ENCODE assay signal across 1 cellular context in the genomic region with DNA sequence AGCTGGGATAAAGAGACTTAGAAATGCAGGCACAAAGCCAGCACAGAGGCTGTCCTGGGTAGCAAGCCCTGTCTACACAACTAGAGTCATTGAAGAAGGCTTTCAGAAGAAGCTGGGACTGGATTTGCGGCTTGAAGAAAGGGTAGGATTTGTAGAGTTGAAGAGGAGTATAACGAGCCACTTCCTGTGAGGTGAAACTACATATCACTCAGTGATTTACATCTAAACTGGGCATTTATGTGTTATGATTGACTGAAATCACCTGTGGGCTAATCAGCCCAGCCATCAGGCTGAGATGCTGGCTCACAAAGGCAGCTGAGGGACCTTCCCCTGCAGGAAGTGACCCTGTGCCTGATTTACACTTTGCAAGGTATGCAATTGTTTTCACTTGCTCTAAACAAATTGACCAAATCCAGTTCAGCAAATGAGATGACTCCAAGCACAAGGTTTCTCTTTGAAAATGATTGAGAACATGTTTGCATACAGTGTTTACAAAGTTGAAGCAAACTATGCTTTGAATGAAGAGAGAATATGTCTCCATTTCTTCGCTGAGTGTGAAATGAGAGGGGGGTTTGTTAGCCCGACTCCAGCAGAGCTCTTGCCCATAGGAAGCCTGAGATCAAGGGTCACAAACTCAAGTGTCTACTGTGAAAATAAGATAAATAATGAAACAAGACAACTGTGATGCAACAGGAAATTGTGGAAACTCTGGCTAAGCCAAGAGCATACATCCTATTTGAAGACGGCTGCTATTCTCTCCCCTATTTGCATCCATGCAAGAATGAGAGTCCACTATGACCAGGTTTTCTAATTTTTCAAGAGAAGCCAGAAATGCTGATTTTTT.
A peak's percentile ranks its signal among the peaks of the same experiment; 100 is the strongest.
TF ChIP-seq lines count a peak whose summit lies in the region.

No MANE protein-coding gene starts in this region.

TF ChIP-seq in HepG2, 621 proteins besides CTCF, POLR2A, EP300 and RAD21 (continued from another document and continues in another):
- TF ChIP-seq ATRX (CRISPR knock-in tag; IDR thresholded peaks at IDR 0.05; ENCODE audit: borderline replicate concordance): no peak
- TF ChIP-seq ZFP1 (CRISPR knock-in tag; IDR thresholded peaks at IDR 0.05): peak; percentile 95
- TF ChIP-seq, protein P1, sequence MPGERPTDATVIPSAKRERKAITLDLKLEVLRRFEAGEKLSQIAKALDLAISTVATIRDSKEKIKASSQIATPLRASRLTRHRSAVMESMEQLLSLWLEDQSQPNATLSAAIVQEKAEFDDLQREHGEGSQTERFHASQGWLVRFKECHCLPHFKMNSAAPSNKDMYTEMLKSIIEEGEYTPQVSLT (CRISPR knock-in tag; IDR thresholded peaks at IDR 0.05; ENCODE audit: borderline replicate concordance, low read depth): no peak
- TF ChIP-seq ELF4 (CRISPR knock-in tag; IDR thresholded peaks at IDR 0.05; ENCODE audit: borderline replicate concordance): peak; percentile 96
- TF ChIP-seq, protein P2, sequence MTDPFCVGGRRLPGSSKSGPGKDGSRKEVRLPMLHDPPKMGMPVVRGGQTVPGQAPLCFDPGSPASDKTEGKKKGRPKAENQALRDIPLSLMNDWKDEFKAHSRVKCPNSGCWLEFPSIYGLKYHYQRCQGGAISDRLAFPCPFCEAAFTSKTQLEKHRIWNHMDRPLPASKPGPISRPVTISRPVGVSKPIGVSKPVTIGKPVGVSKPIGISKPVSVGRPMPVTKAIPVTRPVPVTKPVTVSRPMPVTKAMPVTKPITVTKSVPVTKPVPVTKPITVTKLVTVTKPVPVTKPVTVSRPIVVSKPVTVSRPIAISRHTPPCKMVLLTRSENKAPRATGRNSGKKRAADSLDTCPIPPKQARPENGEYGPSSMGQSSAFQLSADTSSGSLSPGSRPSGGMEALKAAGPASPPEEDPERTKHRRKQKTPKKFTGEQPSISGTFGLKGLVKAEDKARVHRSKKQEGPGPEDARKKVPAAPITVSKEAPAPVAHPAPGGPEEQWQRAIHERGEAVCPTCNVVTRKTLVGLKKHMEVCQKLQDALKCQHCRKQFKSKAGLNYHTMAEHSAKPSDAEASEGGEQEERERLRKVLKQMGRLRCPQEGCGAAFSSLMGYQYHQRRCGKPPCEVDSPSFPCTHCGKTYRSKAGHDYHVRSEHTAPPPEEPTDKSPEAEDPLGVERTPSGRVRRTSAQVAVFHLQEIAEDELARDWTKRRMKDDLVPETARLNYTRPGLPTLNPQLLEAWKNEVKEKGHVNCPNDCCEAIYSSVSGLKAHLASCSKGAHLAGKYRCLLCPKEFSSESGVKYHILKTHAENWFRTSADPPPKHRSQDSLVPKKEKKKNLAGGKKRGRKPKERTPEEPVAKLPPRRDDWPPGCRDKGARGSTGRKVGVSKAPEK (CRISPR knock-in tag; IDR thresholded peaks at IDR 0.05; ENCODE audit: borderline replicate concordance): 0 out of 2 replicates have a peak, but pooled peaks have one; percentile 46
- no peak for TF ChIP-seq SAFB2 (CRISPR knock-in tag; IDR thresholded peaks at IDR 0.05; ENCODE audit: borderline replicate concordance, low read depth)
- TF ChIP-seq HCFC1 (IDR thresholded peaks at IDR 0.05; ENCODE audit: low read depth, low read length): no peak
- TF ChIP-seq ZNF547 (CRISPR knock-in tag; IDR thresholded peaks at IDR 0.05): no peak
- TF ChIP-seq, protein P3, sequence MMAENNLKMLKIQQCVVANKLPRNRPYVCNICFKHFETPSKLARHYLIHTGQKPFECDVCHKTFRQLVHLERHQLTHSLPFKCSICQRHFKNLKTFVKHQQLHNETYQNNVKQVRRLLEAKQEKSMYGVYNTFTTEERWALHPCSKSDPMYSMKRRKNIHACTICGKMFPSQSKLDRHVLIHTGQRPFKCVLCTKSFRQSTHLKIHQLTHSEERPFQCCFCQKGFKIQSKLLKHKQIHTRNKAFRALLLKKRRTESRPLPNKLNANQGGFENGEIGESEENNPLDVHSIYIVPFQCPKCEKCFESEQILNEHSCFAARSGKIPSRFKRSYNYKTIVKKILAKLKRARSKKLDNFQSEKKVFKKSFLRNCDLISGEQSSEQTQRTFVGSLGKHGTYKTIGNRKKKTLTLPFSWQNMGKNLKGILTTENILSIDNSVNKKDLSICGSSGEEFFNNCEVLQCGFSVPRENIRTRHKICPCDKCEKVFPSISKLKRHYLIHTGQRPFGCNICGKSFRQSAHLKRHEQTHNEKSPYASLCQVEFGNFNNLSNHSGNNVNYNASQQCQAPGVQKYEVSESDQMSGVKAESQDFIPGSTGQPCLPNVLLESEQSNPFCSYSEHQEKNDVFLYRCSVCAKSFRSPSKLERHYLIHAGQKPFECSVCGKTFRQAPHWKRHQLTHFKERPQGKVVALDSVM (CRISPR knock-in tag; IDR thresholded peaks at IDR 0.05): peak; percentile 72
- peak; percentile 42; the same call in 1 of the 2 replicates for TF ChIP-seq ZNF841 (CRISPR knock-in tag; IDR thresholded peaks at IDR 0.05; ENCODE audit: borderline replicate concordance)
- TF ChIP-seq CBX5 (CRISPR knock-in tag; IDR thresholded peaks at IDR 0.05; ENCODE audit: borderline replicate concordance): peak; percentile 93; the same call in 1 of the 2 replicates
- peak; percentile 35; the same call in 1 of the 2 replicates for TF ChIP-seq KDM5A (IDR thresholded peaks at IDR 0.05; ENCODE audit: borderline replicate concordance, low read length)
- TF ChIP-seq CENPT (CRISPR knock-in tag; IDR thresholded peaks at IDR 0.05; ENCODE audit: low read depth): no peak
- TF ChIP-seq, protein P4, sequence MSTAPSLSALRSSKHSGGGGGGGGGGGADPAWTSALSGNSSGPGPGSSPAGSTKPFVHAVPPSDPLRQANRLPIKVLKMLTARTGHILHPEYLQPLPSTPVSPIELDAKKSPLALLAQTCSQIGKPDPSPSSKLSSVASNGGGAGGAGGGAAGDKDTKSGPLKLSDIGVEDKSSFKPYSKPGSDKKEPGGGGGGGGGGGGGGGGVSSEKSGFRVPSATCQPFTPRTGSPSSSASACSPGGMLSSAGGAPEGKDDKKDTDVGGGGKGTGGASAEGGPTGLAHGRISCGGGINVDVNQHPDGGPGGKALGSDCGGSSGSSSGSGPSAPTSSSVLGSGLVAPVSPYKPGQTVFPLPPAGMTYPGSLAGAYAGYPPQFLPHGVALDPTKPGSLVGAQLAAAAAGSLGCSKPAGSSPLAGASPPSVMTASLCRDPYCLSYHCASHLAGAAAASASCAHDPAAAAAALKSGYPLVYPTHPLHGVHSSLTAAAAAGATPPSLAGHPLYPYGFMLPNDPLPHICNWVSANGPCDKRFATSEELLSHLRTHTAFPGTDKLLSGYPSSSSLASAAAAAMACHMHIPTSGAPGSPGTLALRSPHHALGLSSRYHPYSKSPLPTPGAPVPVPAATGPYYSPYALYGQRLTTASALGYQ (CRISPR knock-in tag; IDR thresholded peaks at IDR 0.05): peak; percentile 99
- peak; percentile 47; the same call in 1 of the 2 replicates for TF ChIP-seq SPEN (CRISPR knock-in tag; IDR thresholded peaks at IDR 0.05; ENCODE audit: low read depth)
- no peak for TF ChIP-seq PHF20 (CRISPR knock-in tag; IDR thresholded peaks at IDR 0.05)
- TF ChIP-seq NCOA1 (CRISPR knock-in tag; IDR thresholded peaks at IDR 0.05): peak; percentile 97
- peak; percentile 99 for TF ChIP-seq ZNF703 (CRISPR knock-in tag; IDR thresholded peaks at IDR 0.05; ENCODE audit: borderline replicate concordance)
- peak; percentile 73 for TF ChIP-seq ZBTB21 (CRISPR knock-in tag; IDR thresholded peaks at IDR 0.05)
- TF ChIP-seq, protein P5, sequence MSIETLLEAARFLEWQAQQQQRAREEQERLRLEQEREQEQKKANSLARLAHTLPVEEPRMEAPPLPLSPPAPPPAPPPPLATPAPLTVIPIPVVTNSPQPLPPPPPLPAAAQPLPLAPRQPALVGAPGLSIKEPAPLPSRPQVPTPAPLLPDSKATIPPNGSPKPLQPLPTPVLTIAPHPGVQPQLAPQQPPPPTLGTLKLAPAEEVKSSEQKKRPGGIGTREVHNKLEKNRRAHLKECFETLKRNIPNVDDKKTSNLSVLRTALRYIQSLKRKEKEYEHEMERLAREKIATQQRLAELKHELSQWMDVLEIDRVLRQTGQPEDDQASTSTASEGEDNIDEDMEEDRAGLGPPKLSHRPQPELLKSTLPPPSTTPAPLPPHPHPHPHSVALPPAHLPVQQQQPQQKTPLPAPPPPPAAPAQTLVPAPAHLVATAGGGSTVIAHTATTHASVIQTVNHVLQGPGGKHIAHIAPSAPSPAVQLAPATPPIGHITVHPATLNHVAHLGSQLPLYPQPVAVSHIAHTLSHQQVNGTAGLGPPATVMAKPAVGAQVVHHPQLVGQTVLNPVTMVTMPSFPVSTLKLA (IDR thresholded peaks at IDR 0.05): 0 out of 2 replicates have a peak, but pooled peaks have one; percentile 8
- no peak for TF ChIP-seq ZC3H4 (CRISPR knock-in tag; IDR thresholded peaks at IDR 0.05; ENCODE audit: borderline replicate concordance)
- peak; percentile 93 for TF ChIP-seq REPIN1 (CRISPR knock-in tag; IDR thresholded peaks at IDR 0.05; ENCODE audit: borderline replicate concordance, low read depth)
- no peak for TF ChIP-seq RFX5 (IDR thresholded peaks at IDR 0.05; ENCODE audit: low read depth, low read length)
- TF ChIP-seq MAFF (IDR thresholded peaks at IDR 0.05; ENCODE audit: low read depth, low read length): peak; percentile 84
- TF ChIP-seq, protein P6, sequence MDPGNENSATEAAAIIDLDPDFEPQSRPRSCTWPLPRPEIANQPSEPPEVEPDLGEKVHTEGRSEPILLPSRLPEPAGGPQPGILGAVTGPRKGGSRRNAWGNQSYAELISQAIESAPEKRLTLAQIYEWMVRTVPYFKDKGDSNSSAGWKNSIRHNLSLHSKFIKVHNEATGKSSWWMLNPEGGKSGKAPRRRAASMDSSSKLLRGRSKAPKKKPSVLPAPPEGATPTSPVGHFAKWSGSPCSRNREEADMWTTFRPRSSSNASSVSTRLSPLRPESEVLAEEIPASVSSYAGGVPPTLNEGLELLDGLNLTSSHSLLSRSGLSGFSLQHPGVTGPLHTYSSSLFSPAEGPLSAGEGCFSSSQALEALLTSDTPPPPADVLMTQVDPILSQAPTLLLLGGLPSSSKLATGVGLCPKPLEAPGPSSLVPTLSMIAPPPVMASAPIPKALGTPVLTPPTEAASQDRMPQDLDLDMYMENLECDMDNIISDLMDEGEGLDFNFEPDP (CRISPR knock-in tag; conservative IDR thresholded peaks at IDR 0.05): no peak
- peak; percentile 21; the same call in 1 of the 2 replicates for TF ChIP-seq KDM2A (CRISPR knock-in tag; IDR thresholded peaks at IDR 0.05; ENCODE audit: borderline replicate concordance, low read depth)
- TF ChIP-seq BORCS8-MEF2B (CRISPR knock-in tag; IDR thresholded peaks at IDR 0.05): peak; percentile 40; the same call in 1 of the 2 replicates
- TF ChIP-seq ZNF781 (CRISPR knock-in tag; IDR thresholded peaks at IDR 0.05; ENCODE audit: borderline replicate concordance, not compliant biosample characterization): peak; percentile 79
- TF ChIP-seq, protein P7, sequence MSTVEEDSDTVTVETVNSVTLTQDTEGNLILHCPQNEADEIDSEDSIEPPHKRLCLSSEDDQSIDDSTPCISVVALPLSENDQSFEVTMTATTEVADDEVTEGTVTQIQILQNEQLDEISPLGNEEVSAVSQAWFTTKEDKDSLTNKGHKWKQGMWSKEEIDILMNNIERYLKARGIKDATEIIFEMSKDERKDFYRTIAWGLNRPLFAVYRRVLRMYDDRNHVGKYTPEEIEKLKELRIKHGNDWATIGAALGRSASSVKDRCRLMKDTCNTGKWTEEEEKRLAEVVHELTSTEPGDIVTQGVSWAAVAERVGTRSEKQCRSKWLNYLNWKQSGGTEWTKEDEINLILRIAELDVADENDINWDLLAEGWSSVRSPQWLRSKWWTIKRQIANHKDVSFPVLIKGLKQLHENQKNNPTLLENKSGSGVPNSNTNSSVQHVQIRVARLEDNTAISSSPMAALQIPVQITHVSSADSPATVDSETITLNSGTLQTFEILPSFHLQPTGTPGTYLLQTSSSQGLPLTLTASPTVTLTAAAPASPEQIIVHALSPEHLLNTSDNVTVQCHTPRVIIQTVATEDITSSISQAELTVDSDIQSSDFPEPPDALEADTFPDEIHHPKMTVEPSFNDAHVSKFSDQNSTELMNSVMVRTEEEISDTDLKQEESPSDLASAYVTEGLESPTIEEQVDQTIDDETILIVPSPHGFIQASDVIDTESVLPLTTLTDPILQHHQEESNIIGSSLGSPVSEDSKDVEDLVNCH (CRISPR knock-in tag; IDR thresholded peaks at IDR 0.05): no peak
- TF ChIP-seq, protein P8, sequence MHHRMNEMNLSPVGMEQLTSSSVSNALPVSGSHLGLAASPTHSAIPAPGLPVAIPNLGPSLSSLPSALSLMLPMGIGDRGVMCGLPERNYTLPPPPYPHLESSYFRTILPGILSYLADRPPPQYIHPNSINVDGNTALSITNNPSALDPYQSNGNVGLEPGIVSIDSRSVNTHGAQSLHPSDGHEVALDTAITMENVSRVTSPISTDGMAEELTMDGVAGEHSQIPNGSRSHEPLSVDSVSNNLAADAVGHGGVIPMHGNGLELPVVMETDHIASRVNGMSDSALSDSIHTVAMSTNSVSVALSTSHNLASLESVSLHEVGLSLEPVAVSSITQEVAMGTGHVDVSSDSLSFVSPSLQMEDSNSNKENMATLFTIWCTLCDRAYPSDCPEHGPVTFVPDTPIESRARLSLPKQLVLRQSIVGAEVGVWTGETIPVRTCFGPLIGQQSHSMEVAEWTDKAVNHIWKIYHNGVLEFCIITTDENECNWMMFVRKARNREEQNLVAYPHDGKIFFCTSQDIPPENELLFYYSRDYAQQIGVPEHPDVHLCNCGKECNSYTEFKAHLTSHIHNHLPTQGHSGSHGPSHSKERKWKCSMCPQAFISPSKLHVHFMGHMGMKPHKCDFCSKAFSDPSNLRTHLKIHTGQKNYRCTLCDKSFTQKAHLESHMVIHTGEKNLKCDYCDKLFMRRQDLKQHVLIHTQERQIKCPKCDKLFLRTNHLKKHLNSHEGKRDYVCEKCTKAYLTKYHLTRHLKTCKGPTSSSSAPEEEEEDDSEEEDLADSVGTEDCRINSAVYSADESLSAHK (CRISPR knock-in tag; IDR thresholded peaks at IDR 0.05; ENCODE audit: borderline replicate concordance): no peak
- peak; percentile 71; the same call in 1 of the 2 replicates for TF ChIP-seq ZNF17 (CRISPR knock-in tag; IDR thresholded peaks at IDR 0.05)
- no peak for TF ChIP-seq ZNF720 (CRISPR knock-in tag; IDR thresholded peaks at IDR 0.05)
- TF ChIP-seq SNAPC2 (CRISPR knock-in tag; IDR thresholded peaks at IDR 0.05): peak; percentile 95
- no peak for TF ChIP-seq MAFG (CRISPR knock-in tag; IDR thresholded peaks at IDR 0.05)
- no peak for TF ChIP-seq FIP1L1 (IDR thresholded peaks at IDR 0.05; ENCODE audit: borderline replicate concordance, insufficient read depth, low read depth, low read length)
- peak; percentile 99 for TF ChIP-seq FOXP1 (IDR thresholded peaks at IDR 0.05)
- TF ChIP-seq FOXP1 (CRISPR knock-in tag; IDR thresholded peaks at IDR 0.05): peak; percentile 100
- peak; percentile 54; the same call in 1 of the 2 replicates for TF ChIP-seq DMAP1 (CRISPR knock-in tag; IDR thresholded peaks at IDR 0.05)
- peak; percentile 98 for TF ChIP-seq NR2F2 (IDR thresholded peaks at IDR 0.05; ENCODE audit: borderline replicate concordance, low read depth)
- no peak for TF ChIP-seq ZNF883 (CRISPR knock-in tag; IDR thresholded peaks at IDR 0.05; ENCODE audit: not compliant biosample characterization)
- TF ChIP-seq, protein P9, sequence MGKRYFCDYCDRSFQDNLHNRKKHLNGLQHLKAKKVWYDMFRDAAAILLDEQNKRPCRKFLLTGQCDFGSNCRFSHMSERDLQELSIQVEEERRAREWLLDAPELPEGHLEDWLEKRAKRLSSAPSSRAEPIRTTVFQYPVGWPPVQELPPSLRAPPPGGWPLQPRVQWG (CRISPR knock-in tag; IDR thresholded peaks at IDR 0.05; ENCODE audit: borderline replicate concordance, low read depth): no peak
- peak; percentile 77; the same call in 1 of the 2 replicates for TF ChIP-seq ZNF724P (CRISPR knock-in tag; IDR thresholded peaks at IDR 0.05; ENCODE audit: borderline replicate concordance)
- no peak for TF ChIP-seq REL (CRISPR knock-in tag; conservative IDR thresholded peaks at IDR 0.05)
- no peak for TF ChIP-seq ETV6 (CRISPR knock-in tag; conservative IDR thresholded peaks at IDR 0.05)
